ENCODE assay signal across 21 cellular contexts in genomic region chr2:229071292-229071976, GRCh38.
DNase-seq lines count a peak whose midpoint lies in the region; ATAC-seq and TF ChIP-seq lines count a peak whose summit lies in the region.
"Had no signal": no experiment of that assay in that cellular context is flagged by ENCODE, and none has a peak within 500 bp of the region (broad histone marks: within the 10 kb centered on the region; RNA-seq: fewer than 3 reads in every experiment).

No MANE protein-coding gene starts in this region.

- H3K4me2 ChIP-seq in smooth muscle cell = peak overlapping the region; percentile 9
- H3K4me2 ChIP-seq: hepatocyte had no signal

- 83% methylated on average over 5 of the region's 5 CpGs for WGBS in smooth muscle cell (ENCODE audit: low lambda C conversion rate)
- WGBS in psoas muscle, 3 donors = 23 to 41% (median 30%) methylated on average over 5 of the region's 5 CpGs

- H3K27ac ChIP-seq in smooth muscle cell (ENCODE audit: low read depth) (peak overlapping the region; percentile 44), psoas muscle (no peak overlapping the region)
- H3K27ac ChIP-seq: hepatocyte, RWPE1, vagina had no signal

- H4K20me1 ChIP-seq in smooth muscle cell (ENCODE audit: low read depth) = no peaks in the 10 kb centered on the region

- peaks cover 5% of the 10 kb centered on the region for H3K9me3 ChIP-seq in smooth muscle cell (replicated peaks; ENCODE audit: low read depth)
- no peaks in the 10 kb centered on the region for H3K9me3 ChIP-seq in psoas muscle
- H3K9me3 ChIP-seq: vagina had no signal

- ATAC-seq in Right ventricle myocardium inferior = peak; percentile 73
- no peak for ATAC-seq in HG03175 (IDR thresholded peaks at IDR 0.05; ENCODE audit: unreplicated experiment)
- ATAC-seq in psoas muscle = no peak

- no peaks in the 10 kb centered on the region for H3K79me2 ChIP-seq in smooth muscle cell (ENCODE audit: low read depth)
- H3K79me2 ChIP-seq: hepatocyte had no signal

- H3K4me3 ChIP-seq in fibroblast of villous mesenchyme (ENCODE audit: low read depth, low read length) = no peak overlapping the region
- no peak overlapping the region for H3K4me3 ChIP-seq in smooth muscle cell
- no peak overlapping the region for H3K4me3 ChIP-seq in psoas muscle
- H3K4me3 ChIP-seq: hepatocyte, lung, vagina had no signal

- DNase-seq in Right ventricle myocardium inferior (ENCODE audit: missing footprints) (peak; percentile 63), cardiac septum (ENCODE audit: low spot score) (no peak), RPMI7951 (ENCODE audit: low read depth) (peak; percentile 64), fibroblast of villous mesenchyme (ENCODE audit: low read depth) (peak; percentile 54), smooth muscle cell (lab: John Stamatoyannopoulos, UW; ENCODE audit: unreplicated experiment) (no peak), psoas muscle (no peak), Kasumi-1 (lab: John Stamatoyannopoulos, UW) (no peak)
- DNase-seq: activated CD4-positive, alpha-beta T cell treated with anti-CD3 and anti-CD28 coated beads for 4 hours; C1 segment of cervical spinal cord; cortex of kidney; IMR-90; MM.1S; NCI-H2029 treated with DMSO at 0.1 percent for 48 hours; occipital lobe; stimulated activated CD4-positive, alpha-beta T cell treated with anti-CD3 and anti-CD28 coated beads, Interleukin-15, amount 100 ng/mL, for 24 hours; substantia nigra had no signal

- intact Hi-C loops in Right ventricle myocardium inferior (cut with DNase I) (no loop called here), cardiac septum (cut with DNase I) (no loop called here), psoas muscle (cut with DNase I) (no loop called here)

- no peak overlapping the region for H3K9ac ChIP-seq in smooth muscle cell (ENCODE audit: low read depth)

- H3K27me3 ChIP-seq in smooth muscle cell (ENCODE audit: low read depth) (no peaks in the 10 kb centered on the region), psoas muscle (ENCODE audit: insufficient read depth in 3 of 3, low read length in 2 of 3) (no peaks in the 10 kb centered on the region)
- H3K27me3 ChIP-seq: hepatocyte, vagina had no signal

- H3K36me3 ChIP-seq in smooth muscle cell (ENCODE audit: low read depth) = peaks cover 7% of the 10 kb centered on the region
- no peaks in the 10 kb centered on the region for H3K36me3 ChIP-seq in psoas muscle (ENCODE audit: insufficient read depth in 1 of 2, low read depth in 1 of 2)
- H3K36me3 ChIP-seq: vagina had no signal

- no peak overlapping the region for H2AFZ ChIP-seq in smooth muscle cell (ENCODE audit: low read depth)
- H2AFZ ChIP-seq: hepatocyte had no signal

- H3K4me1 ChIP-seq in smooth muscle cell (ENCODE audit: low read depth) = no peaks in the 10 kb centered on the region
- H3K4me1 ChIP-seq in psoas muscle = no peaks in the 10 kb centered on the region
- H3K4me1 ChIP-seq: vagina had no signal

- peaks cover 4% of the 10 kb centered on the region for H3F3A ChIP-seq in smooth muscle cell (ENCODE audit: low read depth)

- no peak for TF ChIP-seq CTCF in fibroblast of villous mesenchyme (IDR thresholded peaks at IDR 0.05; ENCODE audit: insufficient read depth, low read depth, low read length)
- no peak for TF ChIP-seq CTCF in smooth muscle cell (IDR thresholded peaks at IDR 0.05; ENCODE audit: borderline replicate concordance, insufficient read depth, poor library complexity, severe bottlenecking)
- no peak for TF ChIP-seq CTCF in psoas muscle (IDR thresholded peaks at IDR 0.05)

Comparison
In these comparisons a context has a peak if more than half of its experiments do, and no peak if none do; other contexts are left out.
1. DNase-seq: peak in Right ventricle myocardium inferior (single experiment), RPMI7951 (single experiment) and fibroblast of villous mesenchyme (single experiment); none in cardiac septum (single experiment), smooth muscle cell (single experiment), psoas muscle (0 of 2) and Kasumi-1 (0 of 2).